Comparison of ENCODE assay signal across 12 cellular contexts in the genomic region with DNA sequence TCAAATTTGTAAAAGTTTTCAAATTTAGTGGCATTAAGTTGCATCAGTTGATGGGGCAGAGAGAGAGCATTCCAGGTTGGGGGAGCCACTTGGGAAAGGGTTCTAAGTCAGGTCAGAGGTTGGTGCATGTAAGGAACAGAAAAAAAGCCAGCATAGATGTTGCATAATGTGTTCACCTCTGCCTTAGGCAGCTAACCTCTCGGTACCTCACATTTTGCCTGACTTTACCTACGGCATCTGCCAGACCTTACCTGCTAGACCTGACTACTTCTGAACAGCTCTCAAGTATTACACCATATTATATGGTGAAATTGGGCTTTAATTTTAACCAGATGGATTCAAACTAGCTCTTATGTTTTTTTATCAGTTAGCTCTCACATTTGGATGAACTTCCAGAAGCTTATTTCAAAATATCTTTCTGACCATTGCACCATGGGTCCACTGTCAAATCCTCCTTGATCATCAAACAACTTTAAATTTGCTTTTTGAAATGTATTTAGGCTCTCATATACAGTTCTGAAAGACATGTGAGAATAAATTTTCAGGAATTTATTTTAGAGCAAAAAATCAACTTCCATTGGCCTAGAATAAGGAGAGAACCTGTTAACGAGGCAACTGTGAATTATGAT. TPM values are rescaled to one million over a fixed set of nuclear protein-coding genes. Genes with fewer than 3 reads are reported as not detected.
"Had no signal": no experiment of that assay in that cellular context is flagged by ENCODE, and none has a peak within 500 bp of the region (broad histone marks: within the 10 kb centered on the region; RNA-seq: fewer than 3 reads in every experiment).

No MANE protein-coding gene starts in this region.

- H3K4me3 ChIP-seq: GM23248, HAP-1, K562 had no signal

- H3K4me1 ChIP-seq: HAP-1 had no signal

- DNase-seq: GM23248, GOT3, H7, HFFc6, IMR-90, KG1 had no signal

- ATAC-seq: HCT116, K562 had no signal

- H3K36me3 ChIP-seq: HAP-1 had no signal

- FAIRE-seq: K562 had no signal

- H3K9me3 ChIP-seq: HAP-1 had no signal

- H3K9ac ChIP-seq: GM23248 had no signal

- H3K27ac ChIP-seq: GM23248, HL-60 had no signal

RNA-seq across cellular contexts. Expression of gene CXorf66, which starts 7.4 kb away (rescaled TPM):
- total RNA-seq: GM23248, H4, H7, HFFc6, HT1080, IMR-90, K562 had no signal
